Comparison of ENCODE assay signal across 28 cellular contexts in genomic region chr5:126369083-126369482, GRCh38. TPM values are rescaled to one million over a fixed set of nuclear protein-coding genes. Genes with fewer than 3 reads are reported as not detected.
DNase-seq lines count a peak whose midpoint lies in the region; ATAC-seq, FAIRE-seq and TF ChIP-seq lines count a peak whose summit lies in the region.
"Had no signal": no experiment of that assay in that cellular context is flagged by ENCODE, and none has a peak within 500 bp of the region (broad histone marks: within the 10 kb centered on the region; RNA-seq: fewer than 3 reads in every experiment).

No MANE protein-coding gene starts in this region.

- TF ChIP-seq RAD21 in K562 (CRISPR knock-in tag; conservative IDR thresholded peaks at IDR 0.05 in 1 of 2, IDR thresholded peaks at IDR 0.05 in 1 of 2), result no peak

- no peak for TF ChIP-seq CTCF in HEK293 (tag by site-specific recombination; IDR thresholded peaks at IDR 0.05)
- no peak for TF ChIP-seq CTCF in K562 (IDR thresholded peaks at IDR 0.05 in 2 of 3, conservative IDR thresholded peaks at IDR 0.05 in 1 of 3; ENCODE audit: insufficient read depth in 2 of 3, low read depth in 1 of 3, low read length in 3 of 3)
- TF ChIP-seq CTCF in keratinocyte (optimal IDR thresholded peaks at IDR 0.05 in 1 of 3, IDR thresholded peaks at IDR 0.05 in 1 of 3, conservative IDR thresholded peaks at IDR 0.05 in 1 of 3; ENCODE audit: extremely low read depth in 1 of 3, insufficient read depth in 2 of 3, low read length in 3 of 3), result no peak
- TF ChIP-seq CTCF in prostate gland (IDR thresholded peaks at IDR 0.05), result no peak

- BruUV-seq in K562 (replicated peaks; lab: Mats Ljungman, UMichigan), result no TSS peak

- H2AFZ ChIP-seq in K562 (ENCODE audit: low read depth, low read length) (peak overlapping the region; percentile 38; the same call in 1 of the 2 replicates), keratinocyte (ENCODE audit: control insufficient read depth, low read length) (peak overlapping the region; percentile 1)

- no peak for TF ChIP-seq POLR2A in K562 (conservative IDR thresholded peaks at IDR 0.05)
- no peak for TF ChIP-seq POLR2A in prostate gland (IDR thresholded peaks at IDR 0.05)

- H3K9ac ChIP-seq in K562 (ENCODE audit: insufficient read depth in 1 of 2, low read depth in 2 of 2, low read length in 2 of 2) (no peak overlapping the region), keratinocyte (ENCODE audit: control insufficient read depth, extremely low read depth, insufficient read depth, low read length) (no peak overlapping the region)

- H3K27me3 ChIP-seq in K562 (ENCODE audit: control insufficient read depth in 2 of 2, insufficient read depth in 2 of 2, low read length in 2 of 2) (no peaks in the 10 kb centered on the region), keratinocyte (ENCODE audit: control insufficient read depth, extremely low read depth, insufficient read depth, low read length) (no peaks in the 10 kb centered on the region), prostate gland (replicated peaks; ENCODE audit: insufficient read depth) (no peaks in the 10 kb centered on the region)
- H3K27me3 ChIP-seq: gastrocnemius medialis, right atrium auricular region, suprapubic skin, vagina had no signal

- no peak for ATAC-seq in K562
- no peak for ATAC-seq in GM18520 (IDR thresholded peaks at IDR 0.05; ENCODE audit: unreplicated experiment)
- ATAC-seq: gastrocnemius medialis; naive thymus-derived CD8-positive, alpha-beta T cell; stimulated activated effector memory CD8-positive, alpha-beta T cell treated with anti-CD3 and anti-CD28 coated beads, Interleukin-12 subunit alpha, Interleukin-12 subunit beta, amount 100 ng/mL, for 72 hours had no signal

- DNase-seq in K562 (ENCODE audit: extremely low read depth in 1 of 4, low spot score in 3 of 4) (no peak), keratinocyte (ENCODE audit: low read depth, low spot score) (no peak), prostate gland (ENCODE audit: low spot score) (no peak), NCI-H510A treated with DMSO at 0.1 percent for 48 hours (lab: John Stamatoyannopoulos, UW) (no peak), NCI-H2227 treated with DMSO at 0.1 percent for 48 hours (lab: John Stamatoyannopoulos, UW) (no peak), nucleus accumbens (lab: John Stamatoyannopoulos, UW) (no peak)
- DNase-seq: activated CD4-positive, alpha-beta T cell treated with anti-CD3 and anti-CD28 coated beads, Interleukin-2, amount 10 ng/mL, durations not matched to agents 24 days and 14 days; activated gamma-delta T cell; activated naive CD8-positive, alpha-beta T cell treated with anti-CD3 and anti-CD28 coated beads, Interleukin-2, amount 10 ng/mL, durations not matched to agents 7 days and 5 days; activated T-cell treated with anti-CD3 and anti-CD28 coated beads, Interleukin-2, amount 50 U/mL, for 24 hours; caudate nucleus; dermis blood vessel endothelial cell; gastrocnemius medialis; hippocampal formation; left ventricle myocardium superior; naive thymus-derived CD8-positive, alpha-beta T cell; NCI-H1417 treated with DMSO at 0.1 percent for 48 hours; NCI-H82; Right ventricle myocardium superior; stimulated activated CD4-positive, alpha-beta T cell treated with anti-CD3 and anti-CD28 coated beads, Interleukin-4, amount 100 ng/mL, for 24 hours; WERI-Rb-1 had no signal

- no peak for FAIRE-seq in K562 (lab: Jason Lieb, UNC)
- FAIRE-seq in keratinocyte (lab: Jason Lieb, UNC), result no peak
- FAIRE-seq: H54 had no signal

- no peaks in the 10 kb centered on the region for H3K9me3 ChIP-seq in HEK293 (ENCODE audit: control insufficient read depth, insufficient read depth, low read depth, low read length)
- no peaks in the 10 kb centered on the region for H3K9me3 ChIP-seq in K562 (replicated peaks; ENCODE audit: control insufficient read depth, insufficient read depth, low read depth, low read length)
- H3K9me3 ChIP-seq in keratinocyte (ENCODE audit: control insufficient read depth, low read depth, low read length), result no peaks in the 10 kb centered on the region
- no peaks in the 10 kb centered on the region for H3K9me3 ChIP-seq in prostate gland
- H3K9me3 ChIP-seq: gastrocnemius medialis, right atrium auricular region, suprapubic skin, vagina had no signal

- H3K79me2 ChIP-seq in K562 (ENCODE audit: control insufficient read depth, insufficient read depth, low read length) (no peaks in the 10 kb centered on the region), keratinocyte (ENCODE audit: control insufficient read depth, insufficient read depth, low read length) (no peaks in the 10 kb centered on the region)

- POLR2A ChIA-PET in HEK293 (lab: Yijun Ruan, JAX) (no interaction called here), K562 (lab: Yijun Ruan, JAX) (no interaction called here)

- in situ Hi-C loops in K562 (cut with MboI), result no loop called here

- H3K36me3 ChIP-seq in HEK293 (ENCODE audit: control insufficient read depth in 2 of 2, insufficient read depth in 1 of 2, low read length in 2 of 2) (no peaks in the 10 kb centered on the region), K562 (ENCODE audit: control insufficient read depth, insufficient read depth, low read length) (no peaks in the 10 kb centered on the region), keratinocyte (ENCODE audit: control insufficient read depth in 2 of 2, extremely low read depth in 1 of 2, insufficient read depth in 2 of 2, low read length in 2 of 2) (no peaks in the 10 kb centered on the region), prostate gland (no peaks in the 10 kb centered on the region)
- H3K36me3 ChIP-seq: gastrocnemius medialis, right atrium auricular region, suprapubic skin, vagina, WERI-Rb-1 had no signal

- TF ChIP-seq EP300 in K562 (IDR thresholded peaks at IDR 0.05; ENCODE audit: low read length), result no peak

- H3K4me2 ChIP-seq in K562 (ENCODE audit: insufficient read depth, low read length) (no peak overlapping the region), keratinocyte (ENCODE audit: control insufficient read depth, extremely low read depth, insufficient read depth, low read depth, low read length) (peak overlapping the region; percentile 62)

- H3K4me1 ChIP-seq in HEK293 (ENCODE audit: control insufficient read depth, insufficient read depth, low read length), result no peaks in the 10 kb centered on the region
- peaks cover 0 to 3% of the 10 kb centered on the region in 2 experiments; a peak in 2 of 5 replicates for H3K4me1 ChIP-seq in K562 (replicated peaks in 1 of 2; ENCODE audit: control insufficient read depth in 2 of 2, insufficient read depth in 2 of 2, low read length in 2 of 2)
- peaks cover 43% of the 10 kb centered on the region for H3K4me1 ChIP-seq in keratinocyte (ENCODE audit: control insufficient read depth, extremely low read depth, insufficient read depth, low read length)
- peaks cover 6% of the 10 kb centered on the region for H3K4me1 ChIP-seq in prostate gland (replicated peaks)
- H3K4me1 ChIP-seq: gastrocnemius medialis, vagina had no signal

- 31% methylated on average over 2 of the region's 2 CpGs for WGBS in K562 (ENCODE audit: insufficient coverage, low coverage, missing lambda C conversion rate)
- WGBS in prostate gland, result 63% methylated on average over 2 of the region's 2 CpGs

- intact Hi-C loops in K562 (cut with micrococcal nuclease) (no loop called here), prostate gland (cut with DNase I) (no loop called here)

- H3K4me3 ChIP-seq in HEK293 (ENCODE audit: low read depth, low read length) (no peak overlapping the region), K562 (no peak overlapping the region), keratinocyte (ENCODE audit: control insufficient read depth in 2 of 3, extremely low read depth in 1 of 3, insufficient read depth in 2 of 3, low read depth in 1 of 3, low read length in 3 of 3) (no peak overlapping the region), prostate gland (no peak overlapping the region)
- H3K4me3 ChIP-seq: gastrocnemius medialis, right atrium auricular region, suprapubic skin, vagina had no signal

- CTCF ChIA-PET in HEK293 (lab: Yijun Ruan, JAX), result interaction anchor here (0.6 to 1.6 kb wide), 5 partner anchors 9 to 178 kb away, joined by 3 to 7 read pairs (median 3); no protein-coding TSS in a partner anchor
- CTCF ChIA-PET in K562 (lab: Yijun Ruan, JAX; ENCODE audit: low intra/inter-chr PET ratio), result no interaction called here

- dilution Hi-C loops in keratinocyte (cut with MboI; ENCODE audit: extremely low pct_ligation_motif_present, low sequenced_read_pairs), result no loop called here

- H3K9me1 ChIP-seq in K562 (ENCODE audit: control insufficient read depth, insufficient read depth, low read length) (no peaks in the 10 kb centered on the region), keratinocyte (ENCODE audit: control insufficient read depth, extremely low read depth, insufficient read depth, low read length) (no peaks in the 10 kb centered on the region)

- H4K20me1 ChIP-seq in K562 (replicated peaks; ENCODE audit: control insufficient read depth, insufficient read depth, low read length) (no peaks in the 10 kb centered on the region), keratinocyte (ENCODE audit: control insufficient read depth, extremely low read depth, insufficient read depth, low read length) (no peaks in the 10 kb centered on the region)

- H3K27ac ChIP-seq in HEK293 (ENCODE audit: extremely low read depth, low read depth, low read length), result no peak overlapping the region
- H3K27ac ChIP-seq in K562 (ENCODE audit: extremely low read depth, low read depth, low read length), result no peak overlapping the region
- peak overlapping the region; percentile 63 for H3K27ac ChIP-seq in keratinocyte (ENCODE audit: control insufficient read depth, insufficient read depth, low read length)
- peak overlapping the region; percentile 75 for H3K27ac ChIP-seq in prostate gland
- H3K27ac ChIP-seq: gastrocnemius medialis, suprapubic skin, vagina, WERI-Rb-1 had no signal

RNA-seq across cellular contexts. Expression of gene GRAMD2B, which starts 54.1 kb away (rescaled TPM):
- total RNA-seq in K562 (2011; cell fraction: chromatin; rRNA removed; ENCODE audit: low replicate concordance), result 2.3 and 4.7 TPM in 2 replicates
- total RNA-seq in K562 (2011; cell fraction: nucleolus; rRNA removed), result 1.6 and 2.2 TPM in 2 replicates
- 1.8 and 4.0 TPM in 2 replicates for total RNA-seq in K562 (2011; cell fraction: nucleoplasm; rRNA removed)
- total RNA-seq in K562 (2014; rRNA removed) (1.8 and 2.6 TPM in 2 replicates), K562 (2014; rRNA removed; fragmentation: Illumina TruSeq; extraction: Trizol) (1.2 and 1.7 TPM in 2 replicates), K562 (2015; rRNA removed; fragmentation: Illumina TruSeq; extraction: Trizol) (0.87 and 1.5 TPM in 2 replicates), K562 (2021) (1.3 and 1.7 TPM in 2 replicates), prostate gland (10 to 100 TPM; 32.1 to 34.4 TPM)
- polyA plus RNA-seq in K562 (2011; rRNA removed) (0.97 and 4.2 TPM in 2 replicates), K562 (2014; fragmentation: Illumina TruSeq; extraction: Trizol) (1.4 and 1.8 TPM in 2 replicates), K562 (2014; fragmentation: Nextera tagmentation; extraction: Ambion mirVana) (under 1 TPM; 0.32 to 0.90 TPM), K562 (2014; rRNA removed) (1.7 and 2.3 TPM in 2 replicates), keratinocyte (37.6 to 45.9 TPM (median 42.9 TPM) in 3 replicates)
- polyA plus RNA-seq in K562 (2011; cell fraction: cytosol; rRNA removed), result 0.71 and 0.97 TPM in 2 replicates
- 1.4 and 3.7 TPM in 2 replicates for polyA plus RNA-seq in K562 (2011; cell fraction: nucleus; rRNA removed)
- 0.61 and 0.85 TPM in 2 replicates for polyA plus RNA-seq in K562 (2012)
- 1.0 and 2.9 TPM in 2 replicates for polyA minus RNA-seq in K562 (2011; rRNA and poly(A)+ RNA removed)
- 0.86 TPM in 1 of 2 replicates, not detected in the other for polyA minus RNA-seq in K562 (2011; cell fraction: cytosol; rRNA and poly(A)+ RNA removed)
- 1.3 and 3.2 TPM in 2 replicates for polyA minus RNA-seq in K562 (2011; cell fraction: nucleus; rRNA and poly(A)+ RNA removed)
- polyA plus RNA-seq in keratinocyte (2011; ENCODE audit: low read depth), result 62.9 TPM
- 32.0 and 46.3 TPM in 2 replicates for polyA plus RNA-seq in keratinocyte (2011; cell fraction: cytosol; rRNA removed)
- 38.5 and 43.3 TPM in 2 replicates for polyA plus RNA-seq in keratinocyte (2011; cell fraction: nucleus; rRNA removed)
- polyA plus RNA-seq in keratinocyte (2012; ENCODE audit: low replicate concordance), result 25.5 and 51.0 TPM in 2 replicates
- 6.6 to 20.9 TPM (median 16.2 TPM) in 3 replicates for polyA minus RNA-seq in keratinocyte
- 22.4 TPM for polyA minus RNA-seq in keratinocyte (2011; cell fraction: cytosol; rRNA and poly(A)+ RNA removed)
- polyA minus RNA-seq in keratinocyte (2011; cell fraction: nucleus; rRNA and poly(A)+ RNA removed), result 14.1 and 36.8 TPM in 2 replicates

Comparison
In these comparisons a context has a peak if more than half of its experiments do, and no peak if none do; other contexts are left out.
1. H3K27ac ChIP-seq: peak in keratinocyte (single experiment) and prostate gland (2 of 2); none in HEK293 (single experiment) and K562 (single experiment).
2. RNA of gene GRAMD2B, which starts 54.1 kb away (total RNA-seq): 32.1 to 34.4 TPM in prostate gland; 0.87 to 4.7 TPM in K562; every median in the first group is over 4 times any median in the second.
3. Of the 44 proteins assayed by ChIP-seq in both K562 and HEK293: peak only in K562: ZNF24; only in HEK293: none; in both: none; in neither: 43.